25 cellular contexts compared by ENCODE assay signal in genomic region chr7:105462765-105463164, GRCh38. TPM values are rescaled to one million over a fixed set of nuclear protein-coding genes. Genes with fewer than 3 reads are reported as not detected.
DNase-seq lines count a peak whose midpoint lies in the region; ATAC-seq and TF ChIP-seq lines count a peak whose summit lies in the region.
"Had no signal": no experiment of that assay in that cellular context is flagged by ENCODE, and none has a peak within 500 bp of the region (broad histone marks: within the 10 kb centered on the region; RNA-seq: fewer than 3 reads in every experiment).

No MANE protein-coding gene starts in this region.

- ATAC-seq in PC-3 (peak; percentile 83), memory B cell (ENCODE audit: low read depth) (no peak), GM21529 (IDR thresholded peaks at IDR 0.05; ENCODE audit: unreplicated experiment) (no peak)
- ATAC-seq: GM12878 had no signal

- no peaks in the 10 kb centered on the region for H4K20me1 ChIP-seq in PC-3 (ENCODE audit: low read length)
- H4K20me1 ChIP-seq: BLaER1 had no signal

- H3K4me1 ChIP-seq in PC-3 (ENCODE audit: insufficient read depth, low read length) (no peaks in the 10 kb centered on the region), esophagus muscularis mucosa (no peaks in the 10 kb centered on the region)
- H3K4me1 ChIP-seq: BE2C, BLaER1 had no signal

- no peak overlapping the region for H3K4me3 Mint-ChIP-seq in memory B cell
- H3K4me3 Mint-ChIP-seq: CD14-positive monocyte; CD4-positive, alpha-beta memory T cell; CD4-positive, CD25-positive, alpha-beta regulatory T cell; CD8-positive, alpha-beta memory T cell had no signal

- H2AFZ ChIP-seq in PC-3 (ENCODE audit: low read length) = no peak overlapping the region

- intact Hi-C loops in PC-3 (cut with micrococcal nuclease) = no loop called here
- intact Hi-C loops in esophagus muscularis mucosa (cut with DNase I) = no loop called here

- peak overlapping the region; percentile 17 for H3K27ac Mint-ChIP-seq in memory B cell
- H3K27ac Mint-ChIP-seq: CD14-positive monocyte had no signal

- H3K9me2 ChIP-seq in PC-3 (replicated peaks; ENCODE audit: low read length) = no peaks in the 10 kb centered on the region

- H3F3A ChIP-seq in PC-3 (ENCODE audit: low read length, unreplicated experiment) = no peaks in the 10 kb centered on the region

- H3K9ac ChIP-seq in PC-3 (ENCODE audit: low read length) = no peak overlapping the region
- H3K9ac ChIP-seq: BLaER1 had no signal

- no peaks in the 10 kb centered on the region for H3K9me3 ChIP-seq in PC-3 (ENCODE audit: low read length)
- no peaks in the 10 kb centered on the region for H3K9me3 ChIP-seq in esophagus muscularis mucosa
- H3K9me3 ChIP-seq: BE2C, BLaER1 had no signal

- CTCF ChIA-PET in PC-3 (lab: Charles Lee) = no interaction called here

- H3K36me3 ChIP-seq in PC-3 (ENCODE audit: low read depth, low read length) = peaks cover 11% of the 10 kb centered on the region
- peaks cover 4 to 43% (median 32%) of the 10 kb centered on the region in 4 donors for H3K36me3 ChIP-seq in esophagus muscularis mucosa

- no peak overlapping the region for H3K4me3 ChIP-seq in PC-3 (ENCODE audit: low read length)
- no peak overlapping the region for H3K4me3 ChIP-seq in esophagus muscularis mucosa
- H3K4me3 ChIP-seq: BLaER1, GM12878 had no signal

- H3K27me3 ChIP-seq in PC-3 (ENCODE audit: low read length) = no peaks in the 10 kb centered on the region
- H3K27me3 ChIP-seq in esophagus muscularis mucosa = no peaks in the 10 kb centered on the region
- H3K27me3 ChIP-seq: BE2C, BLaER1 had no signal

- no TSS peak for BruUV-seq in PC-3 (replicated peaks; lab: Mats Ljungman, UMichigan)

- no peaks in the 10 kb centered on the region for H3K9me3 Mint-ChIP-seq in memory B cell
- H3K9me3 Mint-ChIP-seq: CD14-positive monocyte; CD4-positive, CD25-positive, alpha-beta regulatory T cell; CD8-positive, alpha-beta memory T cell had no signal

- H3K4me2 ChIP-seq in PC-3 (ENCODE audit: low read length) = no peak overlapping the region
- H3K4me2 ChIP-seq: BLaER1 had no signal

- H3K36me3 Mint-ChIP-seq in memory B cell = peaks cover 8% of the 10 kb centered on the region

- H3K79me2 ChIP-seq in PC-3 (ENCODE audit: low read length) = no peaks in the 10 kb centered on the region

- H3K27me3 Mint-ChIP-seq in memory B cell = no peaks in the 10 kb centered on the region
- H3K27me3 Mint-ChIP-seq: CD4-positive, alpha-beta memory T cell; CD4-positive, CD25-positive, alpha-beta regulatory T cell; CD8-positive, alpha-beta memory T cell had no signal

- DNase-seq in PC-3 = no peak
- DNase-seq in memory B cell (ENCODE audit: low spot score in 2 of 2) = no peak
- peak; percentile 28 for DNase-seq in renal cortical epithelial cell (ENCODE audit: low read depth)
- DNase-seq in esophagus muscularis mucosa (ENCODE audit: extremely low spot score) = no peak
- no peak for DNase-seq in effector CD8-positive, alpha-beta T cell (lab: John Stamatoyannopoulos, UW)
- DNase-seq: 8988T; ACHN; BE2C; C1 segment of cervical spinal cord; CD4-positive, alpha-beta memory T cell; CD4-positive, CD25-positive, alpha-beta regulatory T cell; CD8-positive, alpha-beta memory T cell; COR-L47; DMS 273 treated with DMSO at 0.1 percent for 48 hours; DMS153; DMS53; DMS79; DND-41; EL; GDM1 had no signal

- no peak for TF ChIP-seq CTCF in 22Rv1 (IDR thresholded peaks at IDR 0.05)
- TF ChIP-seq CTCF in PC-3 (conservative IDR thresholded peaks at IDR 0.05; ENCODE audit: low read depth, low read length) = no peak
- TF ChIP-seq CTCF in esophagus muscularis mucosa (IDR thresholded peaks at IDR 0.05) = no peak

- no peaks in the 10 kb centered on the region for H3K4me1 Mint-ChIP-seq in memory B cell
- H3K4me1 Mint-ChIP-seq: CD14-positive monocyte; CD4-positive, alpha-beta memory T cell; CD8-positive, alpha-beta memory T cell had no signal

- POLR2A ChIA-PET in PC-3 (lab: Charles Lee; ENCODE audit: unreplicated experiment) = no interaction called here

- H3K27ac ChIP-seq in 22Rv1 (peak overlapping the region; percentile 57), PC-3 (ENCODE audit: low read length) (no peak overlapping the region), esophagus muscularis mucosa (replicated peaks in 1 of 4) (no peak overlapping the region)
- H3K27ac ChIP-seq: BLaER1 had no signal

- TF ChIP-seq POLR2A in esophagus muscularis mucosa (IDR thresholded peaks at IDR 0.05; ENCODE audit: low read depth) = no peak

- no peak for TF ChIP-seq EP300 in esophagus muscularis mucosa (IDR thresholded peaks at IDR 0.05)

RNA-seq across cellular contexts. Expression of gene PUS7, which starts 59.3 kb away (rescaled TPM):
- total RNA-seq in PC-3 (2014; rRNA removed) = 22.0 and 37.2 TPM in 2 replicates
- 23.5 and 30.6 TPM in 2 replicates for total RNA-seq in renal cortical epithelial cell
- total RNA-seq in esophagus muscularis mucosa = 10 to 100 TPM in 3 of 4 donors, 1 to 10 TPM in 1; 7.1 to 22.9 (median 12.7) TPM
